ENCODE assay signal across 20 cellular contexts in genomic region chr1:196774603-196775002, GRCh38. TPM values are rescaled to one million over a fixed set of nuclear protein-coding genes. Genes with fewer than 3 reads are reported as not detected.
A peak's percentile ranks its signal among the peaks of the same experiment; 100 is the strongest.
DNase-seq lines count a peak whose midpoint lies in the region; ATAC-seq and TF ChIP-seq lines count a peak whose summit lies in the region.
"Had no signal": no experiment of that assay in that cellular context is flagged by ENCODE, and none has a peak within 500 bp of the region (broad histone marks: within the 10 kb centered on the region; RNA-seq: fewer than 3 reads in every experiment).

TSS of gene CFHR3 (plus strand) at chr1:196774840. CDS start at chr1:196774887, 47 bp downstream.

- H3K36me3 Mint-ChIP-seq in natural killer cell treated with Interleukin-12 subunit alpha and Interleukin-12 subunit beta and Interleukin-15 and Interleukin-18, amount 100 ng/mL, for 72 hours, result no peaks in the 10 kb centered on the region
- H3K36me3 Mint-ChIP-seq: naive B cell had no signal

- peak within 1 kb of the TSS; percentile 17 for H2AFZ ChIP-seq in KMS-11 (ENCODE audit: low read depth)

- H3K36me3 ChIP-seq in KMS-11 (ENCODE audit: insufficient read depth), result no peaks in the 10 kb centered on the region
- H3K36me3 ChIP-seq in BE2C, result no peaks in the 10 kb centered on the region

- no peak within 1 kb of the TSS for H3K4me3 Mint-ChIP-seq in natural killer cell treated with Interleukin-12 subunit alpha and Interleukin-12 subunit beta and Interleukin-15 and Interleukin-18, amount 100 ng/mL, for 72 hours
- H3K4me3 Mint-ChIP-seq: naive B cell had no signal

- H3K9me3 Mint-ChIP-seq in natural killer cell treated with Interleukin-12 subunit alpha and Interleukin-12 subunit beta and Interleukin-15 and Interleukin-18, amount 100 ng/mL, for 72 hours, result peaks cover 4% of the 10 kb centered on the region

- peak within 1 kb of the TSS; percentile 43 for H3K27ac ChIP-seq in KMS-11
- H3K27ac ChIP-seq: coronary artery, epithelial cell of prostate had no signal

- no peaks in the 10 kb centered on the region for H3K9me3 ChIP-seq in BE2C

- DNase-seq in stimulated activated naive CD4-positive, alpha-beta T cell treated with Interleukin-2 at 50 U/mL for 16 hours (lab: John Stamatoyannopoulos, UW), result no peak
- DNase-seq in BE2C (no peak), hepatic stellate cell (ENCODE audit: low spot score) (no peak)
- DNase-seq in natural killer cell treated with Interleukin-12 subunit alpha and Interleukin-12 subunit beta and Interleukin-15 and Interleukin-18, amount 100 ng/mL, for 72 hours (ENCODE audit: low spot score), result no peak
- DNase-seq: activated CD4-positive, CD25-positive, alpha-beta regulatory T cell treated with anti-CD3 and anti-CD28 coated beads, Interleukin-2, amount 50 U/mL, for 72 hours; activated naive CD4-positive, alpha-beta T cell; COR-L47; Karpas-422; naive B cell; NCI-H2227 treated with DMSO at 0.1 percent for 48 hours; SIG-M5 had no signal

- H3K4me2 ChIP-seq in KMS-11, result peak within 1 kb of the TSS; percentile 38

- H4K20me1 ChIP-seq in KMS-11 (ENCODE audit: insufficient read depth), result no peaks in the 10 kb centered on the region

- H3K4me1 Mint-ChIP-seq in natural killer cell treated with Interleukin-12 subunit alpha and Interleukin-12 subunit beta and Interleukin-15 and Interleukin-18, amount 100 ng/mL, for 72 hours (ENCODE audit: low read depth in 2 of 2), result no peaks in the 10 kb centered on the region
- H3K4me1 Mint-ChIP-seq: naive B cell had no signal

- no peaks in the 10 kb centered on the region for H3K27me3 Mint-ChIP-seq in natural killer cell treated with Interleukin-12 subunit alpha and Interleukin-12 subunit beta and Interleukin-15 and Interleukin-18, amount 100 ng/mL, for 72 hours
- H3K27me3 Mint-ChIP-seq: naive B cell had no signal

- H3K4me3 ChIP-seq in KMS-11 (IDR thresholded peaks at IDR 0.05; ENCODE audit: insufficient read depth, low read depth, low read length) (peak within 1 kb of the TSS; percentile 76), BE2C (ENCODE audit: low read depth, low read length) (no peak within 1 kb of the TSS)
- H3K4me3 ChIP-seq: coronary artery, lung had no signal

- H3K79me2 ChIP-seq in KMS-11 (ENCODE audit: insufficient read depth, low read depth), result no peaks in the 10 kb centered on the region

- no peak for TF ChIP-seq CTCF in KMS-11 (conservative IDR thresholded peaks at IDR 0.05; ENCODE audit: low read depth, low read length)
- TF ChIP-seq CTCF in BE2C (IDR thresholded peaks at IDR 0.05; ENCODE audit: low read depth, low read length), result no peak

- H3K27ac Mint-ChIP-seq in natural killer cell treated with Interleukin-12 subunit alpha and Interleukin-12 subunit beta and Interleukin-15 and Interleukin-18, amount 100 ng/mL, for 72 hours, result no peak within 1 kb of the TSS
- H3K27ac Mint-ChIP-seq: naive B cell had no signal

- ATAC-seq in GM18520 (IDR thresholded peaks at IDR 0.05; ENCODE audit: unreplicated experiment), result peak; percentile 99
- ATAC-seq in GM21515 (IDR thresholded peaks at IDR 0.05; ENCODE audit: unreplicated experiment), result peak; percentile 85
- peak; percentile 75 for ATAC-seq in HG02981 (IDR thresholded peaks at IDR 0.05; ENCODE audit: unreplicated experiment)
- no peak for ATAC-seq in natural killer cell treated with Interleukin-12 subunit alpha and Interleukin-12 subunit beta and Interleukin-15 and Interleukin-18, amount 100 ng/mL, for 72 hours

- H3K4me1 ChIP-seq in KMS-11 (ENCODE audit: low read depth, poor library complexity, severe bottlenecking), result peaks cover 34% of the 10 kb centered on the region
- H3K4me1 ChIP-seq in BE2C, result no peaks in the 10 kb centered on the region

- no peak within 1 kb of the TSS for H3K9ac ChIP-seq in KMS-11

- H3K27me3 ChIP-seq in KMS-11 (ENCODE audit: insufficient read depth, low read depth), result no peaks in the 10 kb centered on the region
- H3K27me3 ChIP-seq in BE2C, result no peaks in the 10 kb centered on the region

RNA-seq across cellular contexts. Expression of gene CFHR3, which starts in this region (rescaled TPM):
- polyA plus RNA-seq in BE2C (2012; ENCODE audit: insufficient read depth, insufficient read length, low read depth), result not detected
- not detected for total RNA-seq in natural killer cell treated with Interleukin-12 subunit alpha and Interleukin-12 subunit beta and Interleukin-15 and Interleukin-18, amount 100 ng/mL, for 72 hours
- total RNA-seq: G401 had no signal
- polyA plus RNA-seq: AG04450 had no signal

Comparison
In these comparisons a context has a peak if more than half of its experiments do, and no peak if none do; other contexts are left out.
1. ATAC-seq: peak in GM18520 (single experiment), GM21515 (single experiment) and HG02981 (single experiment); none in natural killer cell treated with Interleukin-12 subunit alpha and Interleukin-12 subunit beta and Interleukin-15 and Interleukin-18, amount 100 ng/mL, for 72 hours (0 of 2).